9 cellular contexts compared by ENCODE assay signal in the genomic region with DNA sequence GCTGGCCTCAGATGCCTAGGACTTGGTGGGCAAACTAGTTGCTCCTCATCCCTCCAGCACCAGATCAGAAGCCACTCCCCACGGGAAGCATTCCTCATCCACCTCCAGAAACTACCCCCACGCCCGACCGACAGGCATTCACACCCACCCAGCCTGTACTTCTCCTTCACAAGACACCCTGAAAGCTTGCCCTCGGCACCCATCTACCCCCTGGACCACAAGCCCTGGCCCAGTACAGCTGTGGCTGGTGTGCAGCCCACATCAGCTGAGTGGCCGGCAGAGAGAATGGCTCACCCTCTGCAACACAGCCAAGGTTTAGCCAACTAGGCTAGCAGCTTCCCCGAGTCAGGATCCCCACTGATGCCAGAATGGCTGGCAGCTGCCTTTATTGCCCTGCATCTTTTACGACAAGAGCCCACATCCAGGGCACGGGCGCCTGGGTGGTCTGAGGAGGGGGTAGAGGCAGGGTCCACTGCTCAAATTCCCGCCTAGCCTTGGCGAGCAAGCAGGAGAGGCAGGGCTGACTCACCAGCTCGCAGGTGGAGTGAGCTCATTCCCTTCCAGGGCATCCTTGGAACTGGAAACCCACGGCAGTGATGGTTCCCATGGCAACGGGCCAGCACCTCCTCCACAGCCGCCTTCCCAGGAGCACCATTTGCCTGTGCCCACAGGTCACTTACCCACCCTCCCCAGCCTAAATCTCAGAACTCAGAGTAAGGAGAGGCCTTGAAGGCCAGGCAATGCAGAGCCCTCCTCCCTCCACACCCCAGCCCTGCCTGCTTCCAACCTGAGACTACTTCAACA. TPM values are rescaled to one million over a fixed set of nuclear protein-coding genes. Genes with fewer than 3 reads are reported as not detected.
DNase-seq lines count a peak whose midpoint lies in the region; ATAC-seq, FAIRE-seq and TF ChIP-seq lines count a peak whose summit lies in the region.
"Had no signal": no experiment of that assay in that cellular context is flagged by ENCODE, and none has a peak within 500 bp of the region (broad histone marks: within the 10 kb centered on the region; RNA-seq: fewer than 3 reads in every experiment).

No MANE protein-coding gene starts in this region.

- TF ChIP-seq EP300 in HepG2 (IDR thresholded peaks at IDR 0.05; ENCODE audit: low read depth in 2 of 2, low read length in 2 of 2), result no peak
- no peak for TF ChIP-seq EP300 in HepG2 (CRISPR knock-in tag; IDR thresholded peaks at IDR 0.05; ENCODE audit: borderline replicate concordance)

- no peaks in the 10 kb centered on the region for H3K9me3 ChIP-seq in HepG2 (ENCODE audit: low read length)
- H3K9me3 ChIP-seq in prostate gland, result no peaks in the 10 kb centered on the region
- H3K9me3 ChIP-seq: left lung had no signal

- peaks cover 100% of the 10 kb centered on the region for H3K79me2 ChIP-seq in HepG2 (ENCODE audit: insufficient read depth, low read length)

- ATAC-seq in HepG2 (no peak), GM19035 (IDR thresholded peaks at IDR 0.05; ENCODE audit: unreplicated experiment) (no peak), HG03439 (IDR thresholded peaks at IDR 0.05; ENCODE audit: unreplicated experiment) (no peak)
- ATAC-seq: left lung had no signal

- no peak for TF ChIP-seq RAD21 in HepG2 (CRISPR knock-in tag; IDR thresholded peaks at IDR 0.05)

- intact Hi-C loops in HepG2 (cut with micrococcal nuclease; ENCODE audit: unreplicated experiment), result no loop called here
- intact Hi-C loops in prostate gland (cut with DNase I), result no loop called here

- TF ChIP-seq CTCF in HepG2 (CRISPR knock-in tag; IDR thresholded peaks at IDR 0.05), result no peak
- TF ChIP-seq CTCF in prostate gland (IDR thresholded peaks at IDR 0.05), result no peak

- CTCF ChIA-PET in HepG2 (lab: Yijun Ruan, JAX; ENCODE audit: low intra/inter-chr PET ratio, low total read pairs), result no interaction called here

- H4K20me1 ChIP-seq in HepG2 (ENCODE audit: insufficient read depth, low read length), result peaks cover 55% of the 10 kb centered on the region

- FAIRE-seq in HepG2 (lab: Jason Lieb, UNC) (no peak), GM19239 (lab: Jason Lieb, UNC) (no peak)

- no TSS peak for BruUV-seq in HepG2 (replicated peaks; lab: Mats Ljungman, UMichigan)

- no peak overlapping the region for H3K4me2 ChIP-seq in HepG2 (ENCODE audit: low read depth, low read length)

- WGBS in HepG2 (ENCODE audit: low lambda C conversion rate), result 91% methylated on average over 12 of the region's 16 CpGs
- 46% methylated on average over 15 of the region's 16 CpGs for WGBS in prostate gland

- H2AFZ ChIP-seq in HepG2 (ENCODE audit: low read length), result no peak overlapping the region

- no peaks in the 10 kb centered on the region for H3K27me3 ChIP-seq in HepG2 (ENCODE audit: control insufficient read depth in 1 of 2, insufficient read depth in 2 of 2, low read length in 2 of 2)
- no peaks in the 10 kb centered on the region for H3K27me3 ChIP-seq in prostate gland (replicated peaks; ENCODE audit: insufficient read depth)
- H3K27me3 ChIP-seq: left lung had no signal

- H3K4me1 ChIP-seq in HepG2 (ENCODE audit: insufficient read depth, low read length) (peaks cover 96% of the 10 kb centered on the region), prostate gland (replicated peaks) (peaks cover 8% of the 10 kb centered on the region)

- H3K27ac ChIP-seq in HepG2 (ENCODE audit: extremely low read length, insufficient read depth, low read length) (no peak overlapping the region), prostate gland (peak overlapping the region in 1 of 2 donors; percentile 29)
- H3K27ac ChIP-seq: left lung had no signal

- POLR2A ChIA-PET in HepG2 (lab: Yijun Ruan, JAX), result interaction anchor here (1.6 kb wide), 1 partner anchor 18 kb away, joined by 5 read pairs; no protein-coding TSS in a partner anchor

- TF ChIP-seq POLR2A in HepG2 (IDR thresholded peaks at IDR 0.05; ENCODE audit: insufficient read depth in 1 of 2, low read depth in 2 of 2, low read length in 2 of 2) (no peak), prostate gland (IDR thresholded peaks at IDR 0.05) (no peak)

- H3K9ac ChIP-seq in HepG2 (ENCODE audit: insufficient read depth, low read depth, low read length), result no peak overlapping the region

- H3K4me3 ChIP-seq in HepG2 (replicated peaks in 1 of 3; ENCODE audit: insufficient read depth in 1 of 3, low read depth in 2 of 3, low read length in 3 of 3) (no peak overlapping the region), prostate gland (no peak overlapping the region)
- H3K4me3 ChIP-seq: left lung had no signal

- in situ Hi-C loops in ACHN (cut with HindIII; ENCODE audit: low pct_ligation_motif_present, low pct_unique_long_range_greater_than_20kb, low sequenced_read_pairs) (no loop called here), HepG2 (cut with HindIII; ENCODE audit: extremely low pct_ligation_motif_present, low pct_unique_long_range_greater_than_20kb) (no loop called here)

- DNase-seq in ACHN, result peak; percentile 45
- peak; percentile 75 for DNase-seq in HK-2 (ENCODE audit: unreplicated experiment)
- peak; percentile 69 for DNase-seq in amniotic epithelial cell (ENCODE audit: low read depth)
- no peak for DNase-seq in HepG2 (ENCODE audit: low spot score)
- DNase-seq in GM19239 (ENCODE audit: insufficient read length, low spot score), result no peak
- DNase-seq in prostate gland (ENCODE audit: low spot score), result no peak

- H3K36me3 ChIP-seq in HepG2 (replicated peaks in 1 of 2; ENCODE audit: control insufficient read depth in 1 of 2, insufficient read depth in 2 of 2, low read length in 2 of 2) (peaks cover 10 to 19% of the 10 kb centered on the region in 2 experiments; a peak in 4 of 5 replicates), prostate gland (no peaks in the 10 kb centered on the region)

TF ChIP-seq in HepG2, 621 proteins besides CTCF, POLR2A, EP300 and RAD21 (continues in another document):
- TF ChIP-seq ELF1 (CRISPR knock-in tag; IDR thresholded peaks at IDR 0.05), result no peak
- TF ChIP-seq RFX1 (IDR thresholded peaks at IDR 0.05), result peak; percentile 49
- TF ChIP-seq GMEB2 (CRISPR knock-in tag; IDR thresholded peaks at IDR 0.05; ENCODE audit: low read depth), result no peak
- TF ChIP-seq, protein P1, sequence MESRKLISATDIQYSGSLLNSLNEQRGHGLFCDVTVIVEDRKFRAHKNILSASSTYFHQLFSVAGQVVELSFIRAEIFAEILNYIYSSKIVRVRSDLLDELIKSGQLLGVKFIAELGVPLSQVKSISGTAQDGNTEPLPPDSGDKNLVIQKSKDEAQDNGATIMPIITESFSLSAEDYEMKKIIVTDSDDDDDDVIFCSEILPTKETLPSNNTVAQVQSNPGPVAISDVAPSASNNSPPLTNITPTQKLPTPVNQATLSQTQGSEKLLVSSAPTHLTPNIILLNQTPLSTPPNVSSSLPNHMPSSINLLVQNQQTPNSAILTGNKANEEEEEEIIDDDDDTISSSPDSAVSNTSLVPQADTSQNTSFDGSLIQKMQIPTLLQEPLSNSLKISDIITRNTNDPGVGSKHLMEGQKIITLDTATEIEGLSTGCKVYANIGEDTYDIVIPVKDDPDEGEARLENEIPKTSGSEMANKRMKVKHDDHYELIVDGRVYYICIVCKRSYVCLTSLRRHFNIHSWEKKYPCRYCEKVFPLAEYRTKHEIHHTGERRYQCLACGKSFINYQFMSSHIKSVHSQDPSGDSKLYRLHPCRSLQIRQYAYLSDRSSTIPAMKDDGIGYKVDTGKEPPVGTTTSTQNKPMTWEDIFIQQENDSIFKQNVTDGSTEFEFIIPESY (CRISPR knock-in tag; IDR thresholded peaks at IDR 0.05), result peak; percentile 17; the same call in 1 of the 2 replicates

RNA-seq across cellular contexts. Expression of gene ACTN1, which starts 17.1 kb away (rescaled TPM):
- total RNA-seq in HepG2 (2016; rRNA removed; fragmentation: Illumina TruSeq; extraction: Trizol), result 58.6 and 62.4 TPM in 2 replicates
- total RNA-seq in HepG2 (2016; cell fraction: cytosol; rRNA removed; fragmentation: Illumina TruSeq; extraction: Trizol; ENCODE audit: low read depth), result 9.6 and 10.7 TPM in 2 replicates
- 55.0 and 63.6 TPM in 2 replicates for total RNA-seq in HepG2 (2016; cell fraction: insoluble cytoplasmic fraction; rRNA removed; fragmentation: Illumina TruSeq; extraction: Trizol)
- total RNA-seq in HepG2 (2016; cell fraction: membrane; rRNA removed; fragmentation: Illumina TruSeq; extraction: Trizol), result 25.2 and 28.3 TPM in 2 replicates
- 62.9 and 75.6 TPM in 2 replicates for total RNA-seq in HepG2 (2016; cell fraction: nucleus; rRNA removed; fragmentation: Illumina TruSeq; extraction: Trizol)
- 152 and 162 TPM in 2 replicates for polyA plus RNA-seq in HepG2 (2011; rRNA removed)
- polyA plus RNA-seq in HepG2 (2011; cell fraction: cytosol; rRNA removed), result 97.7 and 136 TPM in 2 replicates
- polyA plus RNA-seq in HepG2 (2011; cell fraction: nucleus; rRNA removed), result 162 and 195 TPM in 2 replicates
- polyA plus RNA-seq in HepG2 (2012), result 109 and 118 TPM in 2 replicates
- polyA plus RNA-seq in HepG2 (2016; cell fraction: cytosol; fragmentation: Illumina TruSeq; extraction: Trizol; ENCODE audit: low read depth), result 8.0 and 10.4 TPM in 2 replicates
- 67.9 and 88.1 TPM in 2 replicates for polyA plus RNA-seq in HepG2 (2016; cell fraction: insoluble cytoplasmic fraction; fragmentation: Illumina TruSeq; extraction: Trizol; ENCODE audit: low read depth)
- polyA plus RNA-seq in HepG2 (2016; cell fraction: membrane; fragmentation: Illumina TruSeq; extraction: Trizol; ENCODE audit: low read depth), result 15.3 and 18.8 TPM in 2 replicates
- 91.6 and 93.8 TPM in 2 replicates for polyA plus RNA-seq in HepG2 (2016; cell fraction: nucleus; fragmentation: Illumina TruSeq; extraction: Trizol; ENCODE audit: insufficient read depth, low read depth)
- polyA minus RNA-seq in HepG2 (2011; rRNA and poly(A)+ RNA removed; ENCODE audit: low replicate concordance), result 144 and 214 TPM in 2 replicates
- 167 and 168 TPM in 2 replicates for polyA minus RNA-seq in HepG2 (2011; cell fraction: cytosol; rRNA and poly(A)+ RNA removed)
- 119 and 126 TPM in 2 replicates for polyA minus RNA-seq in HepG2 (2011; cell fraction: nucleus; rRNA and poly(A)+ RNA removed)
- total RNA-seq in prostate gland, result 100 to 1,000 TPM; 197 to 240 TPM

Comparison
In these comparisons a context has a peak if more than half of its experiments do, and no peak if none do; other contexts are left out.
1. DNase-seq: peak in ACHN (single experiment), HK-2 (single experiment) and amniotic epithelial cell (single experiment); none in HepG2 (single experiment), GM19239 (single experiment) and prostate gland (single experiment).